25 cellular contexts compared by ENCODE assay signal in genomic region chr9:114539718-114540410, GRCh38.
"Had no signal": no experiment of that assay in that cellular context is flagged by ENCODE, and none has a peak within 500 bp of the region (broad histone marks: within the 10 kb centered on the region; RNA-seq: fewer than 3 reads in every experiment).

No MANE protein-coding gene starts in this region.

- H3K9me3 ChIP-seq: gastrocnemius medialis, psoas muscle, stomach, thyroid gland had no signal

- H3K4me2 ChIP-seq: smooth muscle cell had no signal

- H3K4me1 ChIP-seq: gastrocnemius medialis, parathyroid adenoma, psoas muscle, stomach, thyroid gland had no signal

- H3K79me2 ChIP-seq: parathyroid adenoma had no signal

- H3K36me3 ChIP-seq: brain microvascular endothelial cell, gastrocnemius medialis, stomach, thyroid gland had no signal

- H3K27ac ChIP-seq: brain microvascular endothelial cell, coronary artery, gastrocnemius medialis, parathyroid adenoma, psoas muscle, stomach, thyroid gland had no signal

- H2AFZ ChIP-seq: parathyroid adenoma had no signal

- DNase-seq: activated CD4-positive, alpha-beta memory T cell treated with anti-CD3 and anti-CD28 coated beads for 36 hours; activated CD4-positive, alpha-beta T cell treated with anti-CD3 and anti-CD28 coated beads, Interleukin-2, amount 10 ng/mL, durations not matched to agents 24 days and 14 days; activated CD4-positive, CD25-positive, alpha-beta regulatory T cell treated with anti-CD3 and anti-CD28 coated beads, Interleukin-2, amount 50 U/mL, for 72 hours; activated CD8-positive, alpha-beta memory T cell treated with anti-CD3 and anti-CD28 coated beads, Interleukin-2, amount 50 U/mL, for 4 hours; activated gamma-delta T cell; activated naive CD4-positive, alpha-beta T cell treated with anti-CD3 and anti-CD28 coated beads, Interleukin-2, amount 10 ng/mL, durations not matched to agents 7 days and 5 days; activated naive CD8-positive, alpha-beta T cell treated with anti-CD3 and anti-CD28 coated beads, Interleukin-2, amount 10 ng/mL, durations not matched to agents 7 days and 5 days; activated T-cell treated with anti-CD3 and anti-CD28 coated beads, Interleukin-2, amount 50 U/mL, for 1 hour; brain microvascular endothelial cell; effector memory CD8-positive, alpha-beta T cell; erythroblast; gastrocnemius medialis; glutamatergic neuron; left cardiac atrium; naive thymus-derived CD4-positive, alpha-beta T cell; occipital lobe; psoas muscle; stimulated activated CD4-positive, alpha-beta T cell treated with anti-CD3 and anti-CD28 coated beads, Interleukin-2, amount 100 ng/mL, for 24 hours; stimulated activated naive B cell treated with anti-CD40 and anti-IgM and Interleukin-4, amounts not matched to agents 10 μg/mL and 1 μg/mL and 100 μg/mL, for 72 hours; stomach; T-helper 2 cell; thyroid gland had no signal

- H3K4me3 ChIP-seq: coronary artery, gastrocnemius medialis, psoas muscle, smooth muscle cell, stomach, thyroid gland had no signal

- ATAC-seq: effector memory CD8-positive, alpha-beta T cell; gastrocnemius medialis; left cardiac atrium; naive thymus-derived CD4-positive, alpha-beta T cell; psoas muscle; stimulated activated naive B cell treated with anti-CD40 and anti-IgM and Interleukin-4, amounts not matched to agents 10 μg/mL and 1 μg/mL and 100 μg/mL, for 72 hours had no signal

- H3K27me3 ChIP-seq: gastrocnemius medialis, stomach, thyroid gland had no signal
